ENCODE assay signal across 8 cellular contexts in the genomic region with DNA sequence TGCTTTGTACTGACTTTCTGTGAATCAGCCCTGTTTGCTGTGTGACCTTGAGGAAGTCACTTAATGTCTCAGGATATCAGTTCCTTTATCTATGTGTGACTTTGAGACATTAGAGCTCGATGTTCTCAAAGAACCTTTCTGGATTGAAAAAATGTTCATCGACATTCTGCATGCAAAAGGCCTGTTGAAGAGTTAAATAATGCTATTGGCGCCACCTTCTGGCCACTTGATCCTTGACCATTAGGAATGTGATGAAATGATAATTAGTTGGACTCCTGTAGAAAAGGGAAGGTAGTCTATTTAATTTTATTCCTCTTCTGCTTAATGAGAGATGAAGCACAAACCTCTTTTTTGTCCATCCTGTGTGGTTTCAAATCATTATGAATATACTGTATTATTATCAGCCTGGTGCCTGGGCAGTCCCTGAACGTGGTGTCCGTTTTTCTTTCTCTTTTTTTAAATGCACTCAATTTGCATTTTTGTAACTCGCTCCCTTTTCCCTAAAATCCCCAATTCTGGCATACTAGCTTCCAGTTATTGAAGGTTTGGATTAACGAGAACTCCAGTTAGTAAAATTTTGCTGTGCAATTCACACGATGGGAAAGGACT. TPM values are rescaled to one million over a fixed set of nuclear protein-coding genes. Genes with fewer than 3 reads are reported as not detected.
A peak's percentile ranks its signal among the peaks of the same experiment; 100 is the strongest.
DNase-seq lines count a peak whose midpoint lies in the region; ATAC-seq, FAIRE-seq and TF ChIP-seq lines count a peak whose summit lies in the region.

No MANE protein-coding gene starts in this region.

- intact Hi-C loops in head of caudate nucleus (cut with DNase I), result loop anchor here (5.0 kb wide), 1 partner anchor 321 kb away; no protein-coding TSS in a partner anchor

- no peak for FAIRE-seq in D721Med (lab: Jason Lieb, UNC)
- no peak for FAIRE-seq in HTR-8/SVneo (lab: Jason Lieb, UNC)

- ATAC-seq in HG03135 (IDR thresholded peaks at IDR 0.05; ENCODE audit: unreplicated experiment) (no peak), HG03342 (IDR thresholded peaks at IDR 0.05; ENCODE audit: unreplicated experiment) (no peak)

- peak; percentile 63 for DNase-seq in D721Med (ENCODE audit: insufficient read length, low spot score)
- peak; percentile 69 for DNase-seq in HTR-8/SVneo (ENCODE audit: insufficient read length, low spot score)
- peak; percentile 86 for DNase-seq in NOMO-1 treated with DMSO at 0.1 percent for 48 hours (lab: John Stamatoyannopoulos, UW; ENCODE audit: unreplicated experiment)
- peak; percentile 5 for DNase-seq in activated gamma-delta T cell treated with anti-CD3 and anti-CD28 coated beads, Interleukin-2, amount 50 U/mL, for 16 hours (ENCODE audit: low read depth)
- peak in 37 of 42 donors; percentile 17 to 88 (median 61) for DNase-seq in head of caudate nucleus
- peak; percentile 70 for DNase-seq in renal cortical epithelial cell (ENCODE audit: low read depth)

- peak; percentile 92 for TF ChIP-seq CTCF in D721Med (IDR thresholded peaks at IDR 0.05; ENCODE audit: insufficient read depth, missing control alignments)

RNA-seq across cellular contexts. Expression of gene ELF5, which starts 20.7 kb away (rescaled TPM):
- total RNA-seq in renal cortical epithelial cell, result 0.35 TPM in 1 of 2 replicates, not detected in the other

RNA-seq across cellular contexts. Expression of gene CAT, which starts 54.2 kb away (rescaled TPM):
- 93.1 and 343 TPM in 2 replicates for total RNA-seq in renal cortical epithelial cell

Comparison
In these comparisons a context has a peak if more than half of its experiments do, and no peak if none do; other contexts are left out.
1. DNase-seq: peak in every context shown above with its lines; median percentile 86 in NOMO-1 treated with DMSO at 0.1 percent for 48 hours; 70 in renal cortical epithelial cell; 69 in HTR-8/SVneo; 63 in D721Med; 61 in head of caudate nucleus; 5 in activated gamma-delta T cell treated with anti-CD3 and anti-CD28 coated beads, Interleukin-2, amount 50 U/mL, for 16 hours.